ENCODE assay signal across 8 cellular contexts in the genomic region with DNA sequence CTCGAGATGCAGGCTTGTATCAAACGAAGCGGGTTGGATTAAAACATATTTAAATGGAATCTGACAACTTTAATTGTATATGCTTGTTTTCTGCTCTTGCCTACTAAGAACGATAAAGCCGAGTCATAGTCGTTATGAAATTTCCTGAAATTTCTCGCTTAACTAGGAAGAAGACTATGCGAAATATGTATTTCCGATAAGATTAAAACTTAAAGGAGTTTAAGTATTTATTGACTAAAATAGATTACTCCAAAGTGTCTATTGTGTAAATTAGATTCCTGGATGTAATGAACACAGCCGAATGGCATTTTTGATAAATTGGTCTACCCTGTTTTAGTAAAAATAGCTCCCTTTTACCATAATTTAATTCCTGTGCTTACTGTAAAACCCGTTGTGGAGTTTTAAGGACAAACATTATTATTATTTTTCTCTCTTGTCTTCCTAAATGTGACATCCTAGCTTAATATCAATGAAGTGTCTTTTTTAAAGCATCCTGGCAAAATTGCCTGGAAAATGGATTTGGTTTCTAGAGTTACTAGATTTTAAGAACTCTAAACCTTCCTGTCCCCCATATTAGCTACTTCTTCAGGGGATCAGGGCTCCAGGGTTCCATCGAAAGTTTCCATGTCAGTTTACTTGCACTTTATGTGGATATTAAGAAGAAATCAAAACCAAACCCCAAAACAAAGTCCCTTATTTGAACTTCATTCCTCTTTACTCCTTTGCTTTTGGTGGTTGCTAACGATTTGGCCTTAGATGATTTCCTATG. TPM values are rescaled to one million over a fixed set of nuclear protein-coding genes. Genes with fewer than 3 reads are reported as not detected.
A peak's percentile ranks its signal among the peaks of the same experiment; 100 is the strongest.
DNase-seq lines count a peak whose midpoint lies in the region; ATAC-seq and TF ChIP-seq lines count a peak whose summit lies in the region.

No MANE protein-coding gene starts in this region.

- peaks cover 55% of the 10 kb centered on the region for H3K79me2 ChIP-seq in GM23248 (ENCODE audit: insufficient read depth)

- ATAC-seq in T-helper 17 cell: no peak
- no peak for ATAC-seq in foreskin keratinocyte

- no peaks in the 10 kb centered on the region for H3K9me2 ChIP-seq in GM23248 (ENCODE audit: insufficient read depth)

- peak overlapping the region; percentile 29 for H3K27ac Mint-ChIP-seq in T-helper 17 cell

- H3K36me3 ChIP-seq in GM23248 (ENCODE audit: low read depth): no peaks in the 10 kb centered on the region
- H3K36me3 ChIP-seq in skeletal muscle tissue (ENCODE audit: control insufficient read depth in 3 of 3, insufficient read depth in 3 of 3, low read length in 3 of 3): no peaks in the 10 kb centered on the region

- H3K4me1 ChIP-seq in GM23248 (ENCODE audit: insufficient read depth) (peaks cover 7% of the 10 kb centered on the region; the same call in 1 of the 2 replicates), foreskin keratinocyte (peaks cover 15% of the 10 kb centered on the region), skeletal muscle tissue (ENCODE audit: control insufficient read depth in 3 of 3, insufficient read depth in 3 of 3, low read length in 3 of 3) (peaks cover 19 to 40% (median 25%) of the 10 kb centered on the region in 3 donors)

- H3K4me2 ChIP-seq in GM23248 (ENCODE audit: unreplicated experiment): peak overlapping the region; percentile 55

- H3K9ac ChIP-seq in GM23248 (no peak overlapping the region; the same call in 1 of the 2 replicates), skeletal muscle tissue (ENCODE audit: low read depth in 1 of 3, low read length in 3 of 3) (peak overlapping the region; percentile 33 to 87 (median 78))

- no peaks in the 10 kb centered on the region for H3K27me3 ChIP-seq in GM23248 (replicated peaks; ENCODE audit: insufficient read depth)
- H3K27me3 ChIP-seq in foreskin keratinocyte: no peaks in the 10 kb centered on the region
- H3K27me3 ChIP-seq in skeletal muscle tissue (ENCODE audit: control insufficient read depth in 3 of 3, insufficient read depth in 3 of 3, low read length in 3 of 3): no peaks in the 10 kb centered on the region

- DNase-seq in GM23248 (peak; percentile 26), T-helper 17 cell (no peak), foreskin keratinocyte (no peak), NCI-H82 (lab: John Stamatoyannopoulos, UW) (no peak), GDM1 (lab: John Stamatoyannopoulos, UW) (no peak), SIG-M5 treated with dmso at 0.1 percent for 504 hours (lab: John Stamatoyannopoulos, UW; ENCODE audit: unreplicated experiment) (no peak)
- no peak for DNase-seq in activated CD4-positive, alpha-beta T cell treated with anti-CD3 and anti-CD28 coated beads for 1 hour

- H3K4me1 Mint-ChIP-seq in T-helper 17 cell: peaks cover 24% of the 10 kb centered on the region

- H3K4me3 ChIP-seq in GM23248 (peak overlapping the region; percentile 71), skeletal muscle tissue (ENCODE audit: low read length in 3 of 3) (peak overlapping the region; percentile 65 to 70 (median 68))

- no peak overlapping the region for H3K27ac ChIP-seq in GM23248
- H3K27ac ChIP-seq in foreskin keratinocyte: peak overlapping the region; percentile 13
- H3K27ac ChIP-seq in skeletal muscle tissue (ENCODE audit: low read depth, low read length): no peak overlapping the region

- no peaks in the 10 kb centered on the region for H3K36me3 Mint-ChIP-seq in T-helper 17 cell (ENCODE audit: low read depth)

- no peaks in the 10 kb centered on the region for H3K9me3 ChIP-seq in GM23248 (ENCODE audit: low read depth)
- H3K9me3 ChIP-seq in T-helper 17 cell (ENCODE audit: control insufficient read depth, low read length, poor library complexity, severe bottlenecking): no peaks in the 10 kb centered on the region
- H3K9me3 ChIP-seq in skeletal muscle tissue (ENCODE audit: control insufficient read depth in 3 of 3, low read length in 3 of 3): no peaks in the 10 kb centered on the region

- 85 to 87% methylated on average over 13 of the region's 13 CpGs for WGBS in GM23248 (ENCODE audit: low coverage in 1 of 2, low lambda C conversion rate in 2 of 2, missing lambda C conversion rate in 2 of 2), 2 experiments

- H3K27me3 Mint-ChIP-seq in T-helper 17 cell: no peaks in the 10 kb centered on the region

- TF ChIP-seq CTCF in foreskin keratinocyte (conservative IDR thresholded peaks at IDR 0.05): no peak

- peaks cover 17% of the 10 kb centered on the region for H3F3A ChIP-seq in GM23248 (ENCODE audit: insufficient read depth)

- peak overlapping the region; percentile 81 for H3K4me3 Mint-ChIP-seq in T-helper 17 cell

- in situ Hi-C loops in GM23248 (cut with MboI): loop anchor here (10.0 kb wide), 1 partner anchor 417 kb away; no protein-coding TSS in a partner anchor

- no peaks in the 10 kb centered on the region for H4K20me1 ChIP-seq in GM23248 (ENCODE audit: insufficient read depth)

- peak overlapping the region; percentile 10; the same call in 1 of the 2 replicates for H2AFZ ChIP-seq in GM23248

RNA-seq across cellular contexts. Expression of gene CUX1, which starts 0.7 kb away (rescaled TPM):
- total RNA-seq in GM23248 (2014; rRNA removed; shearing (Covaris generic)): 34.9 and 42.0 TPM in 2 replicates
- polyA plus RNA-seq in GM23248 (2016; fragmentation: Nextera tagmentation; extraction: Ambion mirVana) (30.2 and 34.1 TPM in 2 replicates), foreskin keratinocyte (17.5 and 20.7 TPM in 2 replicates)
- total RNA-seq in T-helper 17 cell (10 to 100 TPM; 35.6 to 52.8 TPM), foreskin keratinocyte (27.1 and 30.2 TPM in 2 replicates), skeletal muscle tissue (18.3 TPM)
